ENCODE assay signal across 1 cellular context in the genomic region with DNA sequence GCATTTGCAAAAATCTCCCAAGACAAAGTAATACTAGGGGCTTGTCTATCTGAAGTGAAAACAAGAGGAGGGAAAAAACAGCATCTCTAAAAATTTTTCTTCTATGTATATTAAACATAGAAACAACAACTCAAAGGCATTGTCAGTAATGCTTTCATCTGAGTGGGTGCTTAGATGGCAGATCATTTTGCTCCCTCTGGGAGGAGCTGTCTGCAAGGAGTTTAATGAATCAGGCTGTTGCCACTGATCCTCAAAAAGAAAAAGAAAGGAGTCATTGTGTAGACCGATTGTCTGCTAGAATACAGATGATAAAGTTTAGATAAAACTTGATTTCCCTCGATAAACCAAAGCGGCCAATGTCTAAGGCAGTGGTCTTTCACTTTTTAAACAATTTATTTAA.
TF ChIP-seq lines count a peak whose summit lies in the region.

No MANE protein-coding gene starts in this region.

TF ChIP-seq in H1, 55 proteins besides CTCF, POLR2A, EP300 and RAD21:
- TF ChIP-seq RFX5 (IDR thresholded peaks at IDR 0.05; ENCODE audit: borderline replicate concordance, low read depth, low read length) (no peak), TEAD4 (IDR thresholded peaks at IDR 0.05; ENCODE audit: low read depth, low read length) (no peak)
